8 cellular contexts compared by ENCODE assay signal in genomic region chr4:10018818-10019438, GRCh38. TPM values are rescaled to one million over a fixed set of nuclear protein-coding genes. Genes with fewer than 3 reads are reported as not detected.
DNase-seq lines count a peak whose midpoint lies in the region; ATAC-seq and TF ChIP-seq lines count a peak whose summit lies in the region.

No MANE protein-coding gene starts in this region.

- H3K4me1 Mint-ChIP-seq in activated naive CD4-positive, alpha-beta T cell treated with anti-CD3 and anti-CD28 coated beads, Interleukin-2, amount 50 U/mL, for 24 hours: peaks cover 12% of the 10 kb centered on the region

- no peak for TF ChIP-seq POLR2A in suprapubic skin (IDR thresholded peaks at IDR 0.05)

- peak; percentile 98 for ATAC-seq in GM21723 (IDR thresholded peaks at IDR 0.05; ENCODE audit: unreplicated experiment)

- H3K4me3 ChIP-seq in suprapubic skin: peak overlapping the region; percentile 37

- peak overlapping the region; percentile 89 for H3K4me3 Mint-ChIP-seq in activated naive CD4-positive, alpha-beta T cell treated with anti-CD3 and anti-CD28 coated beads, Interleukin-2, amount 50 U/mL, for 24 hours

- peak; percentile 95 for TF ChIP-seq CTCF in suprapubic skin (IDR thresholded peaks at IDR 0.05)

- no peaks in the 10 kb centered on the region for H3K9me3 Mint-ChIP-seq in activated naive CD4-positive, alpha-beta T cell treated with anti-CD3 and anti-CD28 coated beads, Interleukin-2, amount 50 U/mL, for 24 hours

- H3K27ac Mint-ChIP-seq in activated naive CD4-positive, alpha-beta T cell treated with anti-CD3 and anti-CD28 coated beads, Interleukin-2, amount 50 U/mL, for 24 hours: peak overlapping the region; percentile 91

- H3K36me3 ChIP-seq in suprapubic skin: no peaks in the 10 kb centered on the region

- H3K27ac ChIP-seq in suprapubic skin: peak overlapping the region; percentile 76

- no peaks in the 10 kb centered on the region for H3K27me3 Mint-ChIP-seq in activated naive CD4-positive, alpha-beta T cell treated with anti-CD3 and anti-CD28 coated beads, Interleukin-2, amount 50 U/mL, for 24 hours

- no peaks in the 10 kb centered on the region for H3K36me3 Mint-ChIP-seq in activated naive CD4-positive, alpha-beta T cell treated with anti-CD3 and anti-CD28 coated beads, Interleukin-2, amount 50 U/mL, for 24 hours

- H3K9me3 ChIP-seq in suprapubic skin: no peaks in the 10 kb centered on the region

- 2% methylated on average over 36 of the region's 51 CpGs for WGBS in suprapubic skin

- in situ Hi-C loops in SK-MEL-5 (cut with HindIII; ENCODE audit: low pct_unique_long_range_greater_than_20kb, low sequenced_read_pairs): no loop called here

- H3K27me3 ChIP-seq in suprapubic skin: no peaks in the 10 kb centered on the region

- TF ChIP-seq EP300 in suprapubic skin (IDR thresholded peaks at IDR 0.05): no peak

- peaks cover 59% of the 10 kb centered on the region for H3K4me1 ChIP-seq in suprapubic skin

- peak; percentile 96 for DNase-seq in Daoy (ENCODE audit: low read depth)
- DNase-seq in Kasumi-1 (lab: John Stamatoyannopoulos, UW): peak; percentile 92 to 94
- peak; percentile 91 for DNase-seq in SK-MEL-5 (ENCODE audit: low read depth, low spot score)
- DNase-seq in glomerular endothelial cell (ENCODE audit: extremely low read depth, low read depth, low spot score): peak; percentile 68
- DNase-seq in occipital lobe (lab: John Stamatoyannopoulos, UW): peak; percentile 87
- peak; percentile 97 to 98 for DNase-seq in suprapubic skin (ENCODE audit: low spot score in 2 of 2)

RNA-seq across cellular contexts. Expression of gene SLC2A9, which starts 2.4 kb away (rescaled TPM):
- total RNA-seq in Daoy (2014; rRNA removed; shearing (Covaris generic)): 1.2 TPM in 1 of 2 replicates, not detected in the other
- total RNA-seq in SK-MEL-5 (2014; rRNA removed; shearing (Covaris generic)): 0.24 TPM in 1 of 2 replicates, not detected in the other
- 0.25 and 0.42 TPM in 2 replicates for polyA plus RNA-seq in SK-MEL-5 (2015; cell fraction: cytosol; rRNA removed)
- 0.30 and 0.37 TPM in 2 replicates for polyA plus RNA-seq in SK-MEL-5 (2015; cell fraction: nucleus; rRNA removed)
- 3.0 and 3.8 TPM in 2 replicates for total RNA-seq in glomerular endothelial cell
- total RNA-seq in occipital lobe: 3.1 TPM
- 1 to 10 TPM; 3.5 to 9.2 (median 8.1) TPM for total RNA-seq in suprapubic skin

Comparison
In these comparisons a context has a peak if more than half of its experiments do, and no peak if none do; other contexts are left out.
1. Peak in every context shown above with its lines: DNase-seq, ATAC-seq, H3K4me3 ChIP-seq and H3K27ac ChIP-seq.